ENCODE assay signal across 16 cellular contexts in the genomic region with DNA sequence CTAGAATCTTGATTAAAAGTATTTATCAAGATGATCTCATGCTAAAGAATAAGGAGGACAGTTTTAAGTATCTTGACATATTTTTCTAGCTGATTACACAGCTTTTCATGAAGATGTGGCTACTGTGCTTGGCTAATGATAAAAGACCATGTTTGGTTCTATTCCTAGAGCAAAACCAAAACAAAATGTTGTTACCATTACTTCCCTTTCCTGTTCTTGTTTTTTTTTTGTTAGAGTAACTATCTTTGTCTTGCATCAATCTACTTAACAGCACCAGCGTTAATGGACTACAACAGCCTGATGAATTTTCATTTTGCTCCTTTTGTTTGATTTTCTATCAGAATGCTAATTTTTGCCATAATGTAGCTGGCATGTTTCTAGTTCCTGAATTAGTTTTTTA.
DNase-seq lines count a peak whose midpoint lies in the region; ATAC-seq and TF ChIP-seq lines count a peak whose summit lies in the region.
"Had no signal": no experiment of that assay in that cellular context is flagged by ENCODE, and none has a peak within 500 bp of the region (broad histone marks: within the 10 kb centered on the region; RNA-seq: fewer than 3 reads in every experiment).

No MANE protein-coding gene starts in this region.

- H3K4me3 Mint-ChIP-seq in activated T-cell treated with anti-CD3 and anti-CD28 coated beads, Interleukin-2, amount 50 U/mL, for 24 hours: no peak overlapping the region
- H3K4me3 Mint-ChIP-seq in activated CD8-positive, alpha-beta T cell treated with anti-CD3 and anti-CD28 coated beads, Interleukin-2, amount 10 ng/mL, durations not matched to agents 7 days and 5 days: peak overlapping the region; percentile 30
- no peak overlapping the region for H3K4me3 Mint-ChIP-seq in nephron progenitor cell

- peaks cover 4% of the 10 kb centered on the region for H3K9me3 Mint-ChIP-seq in activated T-cell treated with anti-CD3 and anti-CD28 coated beads, Interleukin-2, amount 50 U/mL, for 24 hours
- no peaks in the 10 kb centered on the region for H3K9me3 Mint-ChIP-seq in activated CD8-positive, alpha-beta T cell treated with anti-CD3 and anti-CD28 coated beads, Interleukin-2, amount 10 ng/mL, durations not matched to agents 7 days and 5 days (ENCODE audit: insufficient read depth)
- no peaks in the 10 kb centered on the region for H3K9me3 Mint-ChIP-seq in nephron progenitor cell

- POLR2A ChIA-PET in activated CD8-positive, alpha-beta T cell treated with anti-CD3 and anti-CD28 coated beads, Interleukin-2, amount 10 ng/mL, durations not matched to agents 7 days and 5 days (lab: Charles Lee): interaction anchor here (0.8 kb wide), 1 partner anchor 14 kb away, joined by 3 read pairs; no protein-coding TSS in a partner anchor

- H3K27ac Mint-ChIP-seq in activated T-cell treated with anti-CD3 and anti-CD28 coated beads, Interleukin-2, amount 50 U/mL, for 24 hours: peak overlapping the region; percentile 7
- peak overlapping the region; percentile 41 for H3K27ac Mint-ChIP-seq in activated CD8-positive, alpha-beta T cell treated with anti-CD3 and anti-CD28 coated beads, Interleukin-2, amount 10 ng/mL, durations not matched to agents 7 days and 5 days
- H3K27ac Mint-ChIP-seq in nephron progenitor cell: peak overlapping the region; percentile 50

- ATAC-seq in activated CD8-positive, alpha-beta T cell treated with anti-CD3 and anti-CD28 coated beads, Interleukin-2, amount 10 ng/mL, durations not matched to agents 7 days and 5 days: no peak
- no peak for ATAC-seq in GM18868 (IDR thresholded peaks at IDR 0.05; ENCODE audit: unreplicated experiment)
- ATAC-seq: left ventricle myocardium superior, PC-3 had no signal

- TF ChIP-seq CTCF in GM20000 (IDR thresholded peaks at IDR 0.05; ENCODE audit: extremely low read depth, missing control alignments) (no peak), nephron progenitor cell (IDR thresholded peaks at IDR 0.05) (no peak)

- intact Hi-C loops in posterior vena cava (cut with DNase I): no loop called here

- H3K36me3 Mint-ChIP-seq in activated T-cell treated with anti-CD3 and anti-CD28 coated beads, Interleukin-2, amount 50 U/mL, for 24 hours (ENCODE audit: low read depth): peaks cover 88% of the 10 kb centered on the region
- H3K36me3 Mint-ChIP-seq in activated CD8-positive, alpha-beta T cell treated with anti-CD3 and anti-CD28 coated beads, Interleukin-2, amount 10 ng/mL, durations not matched to agents 7 days and 5 days (ENCODE audit: low read depth): peaks cover 58% of the 10 kb centered on the region
- peaks cover 63% of the 10 kb centered on the region for H3K36me3 Mint-ChIP-seq in nephron progenitor cell (ENCODE audit: low read depth)

- DNase-seq in activated T-cell treated with anti-CD3 and anti-CD28 coated beads, Interleukin-2, amount 50 U/mL, for 24 hours: no peak
- DNase-seq in activated T-cell treated with anti-CD3 and anti-CD28 coated beads, Interleukin-2, amount 50 U/mL, for 1 hour: no peak
- peak; percentile 19 for DNase-seq in GM20000 (ENCODE audit: low spot score)
- DNase-seq in activated CD8-positive, alpha-beta T cell treated with anti-CD3 and anti-CD28 coated beads, Interleukin-2, amount 10 ng/mL, durations not matched to agents 7 days and 5 days: no peak
- DNase-seq in nephron progenitor cell: no peak
- no peak for DNase-seq in cortex of kidney (lab: John Stamatoyannopoulos, UW)
- no peak for DNase-seq in posterior vena cava (ENCODE audit: low spot score)
- DNase-seq: activated CD4-positive, alpha-beta T cell treated with anti-CD3 and anti-CD28 coated beads for 4 hours; amniotic stem cell; left ventricle myocardium superior; NCI-H526 treated with DMSO at 0.1 percent for 48 hours; PC-3; sigmoid colon; T1000; uterus had no signal

- H3K4me1 Mint-ChIP-seq in activated T-cell treated with anti-CD3 and anti-CD28 coated beads, Interleukin-2, amount 50 U/mL, for 24 hours (ENCODE audit: low read depth): peaks cover 20% of the 10 kb centered on the region
- H3K4me1 Mint-ChIP-seq in activated CD8-positive, alpha-beta T cell treated with anti-CD3 and anti-CD28 coated beads, Interleukin-2, amount 10 ng/mL, durations not matched to agents 7 days and 5 days (ENCODE audit: low read depth): peaks cover 35% of the 10 kb centered on the region
- H3K4me1 Mint-ChIP-seq in nephron progenitor cell: no peaks in the 10 kb centered on the region

- no peaks in the 10 kb centered on the region for H3K27me3 Mint-ChIP-seq in activated T-cell treated with anti-CD3 and anti-CD28 coated beads, Interleukin-2, amount 50 U/mL, for 24 hours
- H3K27me3 Mint-ChIP-seq in activated CD8-positive, alpha-beta T cell treated with anti-CD3 and anti-CD28 coated beads, Interleukin-2, amount 10 ng/mL, durations not matched to agents 7 days and 5 days (ENCODE audit: low read depth): no peaks in the 10 kb centered on the region
- H3K27me3 Mint-ChIP-seq in nephron progenitor cell (ENCODE audit: low read depth, poor library complexity): no peaks in the 10 kb centered on the region

- CTCF ChIA-PET in activated CD8-positive, alpha-beta T cell treated with anti-CD3 and anti-CD28 coated beads, Interleukin-2, amount 10 ng/mL, durations not matched to agents 7 days and 5 days (lab: Charles Lee): no interaction called here
